In genomic region chr11:134410766-134411165, GRCh38 we compare ENCODE assay signal across 15 cellular contexts. TPM values are rescaled to one million over a fixed set of nuclear protein-coding genes. Genes with fewer than 3 reads are reported as not detected.
DNase-seq lines count a peak whose midpoint lies in the region; ATAC-seq and TF ChIP-seq lines count a peak whose summit lies in the region.
"Had no signal": no experiment of that assay in that cellular context is flagged by ENCODE, and none has a peak within 500 bp of the region (broad histone marks: within the 10 kb centered on the region; RNA-seq: fewer than 3 reads in every experiment).

No MANE protein-coding gene starts in this region.

- H3K36me3 ChIP-seq in ascending aorta, result no peaks in the 10 kb centered on the region
- H3K36me3 ChIP-seq in psoas muscle (ENCODE audit: insufficient read depth in 1 of 2, low read depth in 1 of 2), result no peaks in the 10 kb centered on the region
- H3K36me3 ChIP-seq: SJCRH30 had no signal

- H3K27ac ChIP-seq in ascending aorta (no peak overlapping the region), psoas muscle (no peak overlapping the region)
- H3K27ac ChIP-seq: SJCRH30 had no signal

- 68 to 72% (median 69%) methylated on average over 5 of the region's 5 CpGs for WGBS in psoas muscle, 3 donors

- no peaks in the 10 kb centered on the region for H3K9me3 Mint-ChIP-seq in activated naive CD4-positive, alpha-beta T cell treated with anti-CD3 and anti-CD28 coated beads, Interleukin-2, amount 50 U/mL, for 24 hours
- no peaks in the 10 kb centered on the region for H3K9me3 Mint-ChIP-seq in activated naive CD8-positive, alpha-beta T cell treated with anti-CD3 and anti-CD28 coated beads for 36 hours
- no peaks in the 10 kb centered on the region for H3K9me3 Mint-ChIP-seq in type B pancreatic cell

- intact Hi-C loops in ascending aorta (cut with DNase I), result no loop called here
- intact Hi-C loops in psoas muscle (cut with DNase I), result no loop called here

- ATAC-seq in GM18498 (IDR thresholded peaks at IDR 0.05; ENCODE audit: unreplicated experiment) (no peak), psoas muscle (no peak)
- ATAC-seq: activated CD4-positive, CD25-positive, alpha-beta regulatory T cell treated with anti-CD3 and anti-CD28 coated beads, Interleukin-2, amount 50 U/mL, for 24 hours had no signal

- no peaks in the 10 kb centered on the region for H3K36me3 Mint-ChIP-seq in activated naive CD4-positive, alpha-beta T cell treated with anti-CD3 and anti-CD28 coated beads, Interleukin-2, amount 50 U/mL, for 24 hours
- no peaks in the 10 kb centered on the region for H3K36me3 Mint-ChIP-seq in activated naive CD8-positive, alpha-beta T cell treated with anti-CD3 and anti-CD28 coated beads for 36 hours
- no peaks in the 10 kb centered on the region for H3K36me3 Mint-ChIP-seq in type B pancreatic cell

- H3K4me3 ChIP-seq in ascending aorta (peak overlapping the region in 1 of 2 donors; percentile 68), psoas muscle (no peak overlapping the region)
- H3K4me3 ChIP-seq: SJCRH30 had no signal

- no peaks in the 10 kb centered on the region for H3K9me3 ChIP-seq in ascending aorta
- no peaks in the 10 kb centered on the region for H3K9me3 ChIP-seq in psoas muscle
- H3K9me3 ChIP-seq: SJCRH30 had no signal

- peak overlapping the region; percentile 58 for H3K4me3 Mint-ChIP-seq in activated naive CD4-positive, alpha-beta T cell treated with anti-CD3 and anti-CD28 coated beads, Interleukin-2, amount 50 U/mL, for 24 hours
- peak overlapping the region; percentile 48 for H3K4me3 Mint-ChIP-seq in activated naive CD8-positive, alpha-beta T cell treated with anti-CD3 and anti-CD28 coated beads for 36 hours
- peak overlapping the region; percentile 70 for H3K4me3 Mint-ChIP-seq in type B pancreatic cell

- no peak overlapping the region for H3K27ac Mint-ChIP-seq in activated naive CD4-positive, alpha-beta T cell treated with anti-CD3 and anti-CD28 coated beads, Interleukin-2, amount 50 U/mL, for 24 hours
- H3K27ac Mint-ChIP-seq in activated naive CD8-positive, alpha-beta T cell treated with anti-CD3 and anti-CD28 coated beads for 36 hours, result no peak overlapping the region
- no peak overlapping the region for H3K27ac Mint-ChIP-seq in type B pancreatic cell

- no peak for DNase-seq in activated naive CD4-positive, alpha-beta T cell (lab: John Stamatoyannopoulos, UW)
- DNase-seq in activated naive CD8-positive, alpha-beta T cell treated with anti-CD3 and anti-CD28 coated beads for 36 hours, result no peak
- DNase-seq in medulla oblongata (ENCODE audit: extremely low spot score), result peak; percentile 24
- DNase-seq in type B pancreatic cell (ENCODE audit: extremely low spot score, unreplicated experiment), result no peak
- no peak for DNase-seq in ascending aorta (ENCODE audit: low spot score in 2 of 2)
- no peak for DNase-seq in psoas muscle
- DNase-seq: activated effector memory CD4-positive, alpha-beta T cell treated with Interleukin-2 at 50 U/mL for 16 hours; AML-193; KBM-7; NCI-H187 treated with DMSO at 0.1 percent for 48 hours; SJCRH30; stimulated activated CD4-positive, alpha-beta T cell treated with anti-CD3 and anti-CD28 coated beads, Interleukin-15, amount 100 ng/mL, for 24 hours had no signal

- TF ChIP-seq CTCF in type B pancreatic cell (conservative IDR thresholded peaks at IDR 0.05), result no peak
- TF ChIP-seq CTCF in ascending aorta (IDR thresholded peaks at IDR 0.05), result no peak
- TF ChIP-seq CTCF in psoas muscle (IDR thresholded peaks at IDR 0.05), result no peak

- H3K27me3 Mint-ChIP-seq in activated naive CD4-positive, alpha-beta T cell treated with anti-CD3 and anti-CD28 coated beads, Interleukin-2, amount 50 U/mL, for 24 hours, result peaks cover 46% of the 10 kb centered on the region
- H3K27me3 Mint-ChIP-seq in activated naive CD8-positive, alpha-beta T cell treated with anti-CD3 and anti-CD28 coated beads for 36 hours, result peaks cover 69% of the 10 kb centered on the region
- H3K27me3 Mint-ChIP-seq in type B pancreatic cell, result peaks cover 69% of the 10 kb centered on the region

- H3K4me1 Mint-ChIP-seq in activated naive CD4-positive, alpha-beta T cell treated with anti-CD3 and anti-CD28 coated beads, Interleukin-2, amount 50 U/mL, for 24 hours, result peaks cover 16% of the 10 kb centered on the region
- peaks cover 10% of the 10 kb centered on the region for H3K4me1 Mint-ChIP-seq in activated naive CD8-positive, alpha-beta T cell treated with anti-CD3 and anti-CD28 coated beads for 36 hours
- H3K4me1 Mint-ChIP-seq in type B pancreatic cell (ENCODE audit: unreplicated experiment), result peaks cover 5% of the 10 kb centered on the region

- H3K4me1 ChIP-seq in ascending aorta (peaks cover 3 to 9% of the 10 kb centered on the region in 2 donors), psoas muscle (no peaks in the 10 kb centered on the region)
- H3K4me1 ChIP-seq: SJCRH30 had no signal

- peaks cover 7% of the 10 kb centered on the region for H3K27me3 ChIP-seq in ascending aorta
- peaks cover 3 to 76% (median 37%) of the 10 kb centered on the region in 3 donors for H3K27me3 ChIP-seq in psoas muscle (ENCODE audit: insufficient read depth in 3 of 3, low read length in 2 of 3)
- H3K27me3 ChIP-seq: SJCRH30 had no signal

RNA-seq across cellular contexts. Expression of gene B3GAT1, which starts 1.3 kb away (rescaled TPM):
- total RNA-seq in activated naive CD8-positive, alpha-beta T cell treated with anti-CD3 and anti-CD28 coated beads for 36 hours, result under 1 TPM in 1 of 2 experiments, not detected in 1; 0.04 TPM
- 3.5 and 4.8 TPM in 2 replicates for total RNA-seq in type B pancreatic cell (ENCODE audit: low replicate concordance)
- total RNA-seq in ascending aorta, result 0.32 TPM
- total RNA-seq in psoas muscle, result under 1 TPM in 1 of 4 donors, not detected in 3; 0.13 TPM
- polyA plus RNA-seq in psoas muscle, result under 1 TPM; 0.01 to 0.09 (median 0.03) TPM
- total RNA-seq: SJCRH30 had no signal
